ENCODE assay signal across 17 cellular contexts in the genomic region with DNA sequence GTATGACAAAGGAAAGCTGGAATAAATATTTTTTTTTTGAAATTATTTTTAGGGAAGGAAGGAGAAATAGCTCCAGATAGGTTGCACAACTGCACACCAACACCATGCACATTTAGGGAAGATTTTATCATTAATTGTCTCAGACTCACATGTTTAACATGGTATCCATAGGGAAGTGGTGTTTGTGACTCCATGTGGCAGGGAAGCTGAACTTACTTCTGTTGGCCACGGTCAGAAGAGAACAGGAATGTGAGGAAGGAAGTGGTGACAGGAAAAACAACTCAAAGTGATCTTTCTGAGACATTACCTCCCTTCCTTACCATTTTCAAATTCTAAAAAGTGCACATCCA.
DNase-seq lines count a peak whose midpoint lies in the region; ATAC-seq and TF ChIP-seq lines count a peak whose summit lies in the region.
"Had no signal": no experiment of that assay in that cellular context is flagged by ENCODE, and none has a peak within 500 bp of the region (broad histone marks: within the 10 kb centered on the region; RNA-seq: fewer than 3 reads in every experiment).

No MANE protein-coding gene starts in this region.

- H3K27ac Mint-ChIP-seq in nephron, result peak overlapping the region; percentile 55 to 64 (median 59)
- H3K27ac Mint-ChIP-seq: activated CD4-positive, alpha-beta T cell treated with anti-CD3 and anti-CD28 coated beads for 36 hours; activated naive CD8-positive, alpha-beta T cell treated with anti-CD3 and anti-CD28 coated beads, Interleukin-2, amount 10 ng/mL, durations not matched to agents 7 days and 5 days had no signal

- H3K27me3 ChIP-seq in BLaER1 treated with 17β-estradiol and CSF1 and Interleukin-3, amounts not matched to agents 10 nM and 100 nM, result no peaks in the 10 kb centered on the region
- H3K27me3 ChIP-seq: neutrophil had no signal

- peak overlapping the region in 4 of 11 experiments; percentile 0 to 64 (median 40); a peak in 5 of 22 replicates for H3K27ac ChIP-seq in BLaER1 treated with 17β-estradiol and CSF1 and Interleukin-3, amounts not matched to agents 10 nM and 100 nM
- H3K27ac ChIP-seq: neutrophil, RWPE1 had no signal

- no peak for ATAC-seq in stimulated activated naive CD8-positive, alpha-beta T cell treated with anti-CD3 and anti-CD28 coated beads, Interleukin-15, Interleukin-2, amounts not matched to agents 100 U/mL and 50 U/mL, for 24 hours
- ATAC-seq: activated CD4-positive, alpha-beta T cell treated with anti-CD3 and anti-CD28 coated beads for 36 hours had no signal

- H4K20me1 ChIP-seq in BLaER1 treated with 17β-estradiol and CSF1 and Interleukin-3, amounts not matched to agents 10 nM and 100 nM, result no peaks in the 10 kb centered on the region

- H3K36me3 ChIP-seq in BLaER1 treated with 17β-estradiol and CSF1 and Interleukin-3, amounts not matched to agents 10 nM and 100 nM, result no peaks in the 10 kb centered on the region
- H3K36me3 ChIP-seq: neutrophil had no signal

- 0 out of 22 replicates have a peak, but pooled peaks cover 0 to 3% (median 0%) of the 10 kb centered on the region in 11 experiments for H3K9me3 ChIP-seq in BLaER1 treated with 17β-estradiol and CSF1 and Interleukin-3, amounts not matched to agents 10 nM and 100 nM (replicated peaks in 1 of 11)
- H3K9me3 ChIP-seq: neutrophil had no signal

- no peaks in the 10 kb centered on the region for H3K36me3 Mint-ChIP-seq in nephron (ENCODE audit: low read depth)
- H3K36me3 Mint-ChIP-seq: activated naive CD8-positive, alpha-beta T cell treated with anti-CD3 and anti-CD28 coated beads, Interleukin-2, amount 10 ng/mL, durations not matched to agents 7 days and 5 days had no signal

- peaks cover under 1% of the 10 kb centered on the region for H3K27me3 Mint-ChIP-seq in nephron (ENCODE audit: low read depth)

- H3K9ac ChIP-seq in BLaER1 treated with 17β-estradiol and CSF1 and Interleukin-3, amounts not matched to agents 10 nM and 100 nM, result peak overlapping the region in 2 of 11 experiments; percentile 1 to 20; a peak in 1 of 22 replicates

- H3K4me3 ChIP-seq in BLaER1 treated with 17β-estradiol and CSF1 and Interleukin-3, amounts not matched to agents 10 nM and 100 nM, result no peak overlapping the region
- H3K4me3 ChIP-seq: coronary artery had no signal

- peak; percentile 32 to 35 for DNase-seq in Kasumi-1 (lab: John Stamatoyannopoulos, UW)
- peak; percentile 8 for DNase-seq in dermis blood vessel endothelial cell
- DNase-seq in NCI-H146 (lab: John Stamatoyannopoulos, UW), result no peak
- no peak for DNase-seq in ureter (ENCODE audit: low spot score)
- no peak for DNase-seq in HK-2 (ENCODE audit: unreplicated experiment)
- no peak for DNase-seq in stimulated activated naive CD8-positive, alpha-beta T cell treated with anti-CD3 and anti-CD28 coated beads, Interleukin-15, Interleukin-2, amounts not matched to agents 100 U/mL and 50 U/mL, for 24 hours
- DNase-seq: activated naive CD8-positive, alpha-beta T cell treated with anti-CD3 and anti-CD28 coated beads, Interleukin-2, amount 10 ng/mL, durations not matched to agents 7 days and 5 days; DND-41; KG1; NCI-H187 treated with DMSO at 0.1 percent for 48 hours; NCI-H526 treated with DMSO at 0.1 percent for 48 hours had no signal

- H3K4me3 Mint-ChIP-seq in nephron, result no peak overlapping the region
- H3K4me3 Mint-ChIP-seq: activated CD4-positive, alpha-beta T cell treated with anti-CD3 and anti-CD28 coated beads for 36 hours; activated naive CD8-positive, alpha-beta T cell treated with anti-CD3 and anti-CD28 coated beads, Interleukin-2, amount 10 ng/mL, durations not matched to agents 7 days and 5 days had no signal

- no peak for TF ChIP-seq CTCF in nephron (IDR thresholded peaks at IDR 0.05; ENCODE audit: unreplicated experiment in 3 of 3)

- H3K9me3 Mint-ChIP-seq in nephron, result no peaks in the 10 kb centered on the region
- H3K9me3 Mint-ChIP-seq: activated naive CD8-positive, alpha-beta T cell treated with anti-CD3 and anti-CD28 coated beads, Interleukin-2, amount 10 ng/mL, durations not matched to agents 7 days and 5 days had no signal

- peak overlapping the region; percentile 33 to 72 (median 59) for H3K4me2 ChIP-seq in BLaER1 treated with 17β-estradiol and CSF1 and Interleukin-3, amounts not matched to agents 10 nM and 100 nM

- peaks cover 6 to 54% (median 20%) of the 10 kb centered on the region in 10 experiments for H3K4me1 ChIP-seq in BLaER1 treated with 17β-estradiol and CSF1 and Interleukin-3, amounts not matched to agents 10 nM and 100 nM

- H3K4me1 Mint-ChIP-seq in nephron, result peaks cover 12% of the 10 kb centered on the region
- H3K4me1 Mint-ChIP-seq: activated naive CD8-positive, alpha-beta T cell treated with anti-CD3 and anti-CD28 coated beads, Interleukin-2, amount 10 ng/mL, durations not matched to agents 7 days and 5 days had no signal

Comparison
In these comparisons a context has a peak if more than half of its experiments do, and no peak if none do; other contexts are left out.
1. DNase-seq: peak in Kasumi-1 (2 of 2) and dermis blood vessel endothelial cell (single experiment); none in NCI-H146 (single experiment), ureter (single experiment), HK-2 (single experiment) and stimulated activated naive CD8-positive, alpha-beta T cell treated with anti-CD3 and anti-CD28 coated beads, Interleukin-15, Interleukin-2, amounts not matched to agents 100 U/mL and 50 U/mL, for 24 hours (single experiment).